Comparison of ENCODE assay signal across 11 cellular contexts in the genomic region with DNA sequence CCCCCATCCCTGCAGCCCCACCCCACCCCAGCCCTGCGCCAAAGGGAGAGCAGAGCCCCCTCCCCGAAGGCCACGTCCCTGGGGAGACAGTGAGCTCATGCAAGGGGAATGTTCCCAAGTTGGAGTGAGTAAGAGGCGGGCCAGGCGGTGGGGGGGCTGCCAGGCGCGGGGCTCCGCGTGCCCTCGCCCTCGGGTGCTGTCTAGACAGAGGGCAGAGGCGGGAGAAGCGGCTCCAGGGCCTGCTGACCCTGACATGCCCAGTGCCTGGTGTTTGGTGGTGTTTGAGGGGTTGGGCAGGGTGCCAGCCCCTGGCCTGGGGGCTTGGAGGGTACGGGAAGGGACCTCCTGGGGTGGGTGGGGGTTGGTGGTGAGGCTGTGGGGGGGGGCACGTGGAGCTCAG. TPM values are rescaled to one million over a fixed set of nuclear protein-coding genes. Genes with fewer than 3 reads are reported as not detected.
DNase-seq lines count a peak whose midpoint lies in the region; ATAC-seq, FAIRE-seq and TF ChIP-seq lines count a peak whose summit lies in the region.
"Had no signal": no experiment of that assay in that cellular context is flagged by ENCODE, and none has a peak within 500 bp of the region (broad histone marks: within the 10 kb centered on the region; RNA-seq: fewer than 3 reads in every experiment).

No MANE protein-coding gene starts in this region.

- peak overlapping the region; percentile 96 for H3K4me2 ChIP-seq in mammary epithelial cell (ENCODE audit: insufficient read depth, low read depth, low read length)

- H3K9ac ChIP-seq in mammary epithelial cell (ENCODE audit: insufficient read depth, low read length), result no peak overlapping the region

- DNase-seq in NCI-H2171 treated with DMSO at 0.1 percent for 48 hours (lab: John Stamatoyannopoulos, UW) (peak; percentile 14), NCI-H2171 (lab: John Stamatoyannopoulos, UW) (no peak), mammary epithelial cell (peak; percentile 83), lower leg skin (ENCODE audit: low spot score in 2 of 2) (peak in 1 of 2 donors; percentile 96), urothelium cell line (ENCODE audit: low spot score) (peak; percentile 79), AML-193 (lab: John Stamatoyannopoulos, UW) (no peak), NCI-H82 (lab: John Stamatoyannopoulos, UW) (no peak)
- no peak for DNase-seq in activated naive CD4-positive, alpha-beta T cell treated with anti-CD3 and anti-CD28 coated beads, Interleukin-2, amount 50 U/mL, for 72 hours (ENCODE audit: low spot score in 2 of 2)
- DNase-seq: GOT3, NCI-H2107 had no signal

- FAIRE-seq in urothelium cell line (lab: Jason Lieb, UNC), result peak; percentile 23

- no peak for ATAC-seq in activated naive CD4-positive, alpha-beta T cell treated with anti-CD3 and anti-CD28 coated beads, Interleukin-2, amount 50 U/mL, for 72 hours

- H3K9me3 Mint-ChIP-seq in activated naive CD4-positive, alpha-beta T cell treated with anti-CD3 and anti-CD28 coated beads, Interleukin-2, amount 50 U/mL, for 72 hours, result no peaks in the 10 kb centered on the region

- intact Hi-C loops in mammary epithelial cell (cut with micrococcal nuclease) (loop anchor here (1.0 kb wide), 1 partner anchor 12 kb away; no protein-coding TSS in a partner anchor), lower leg skin (cut with DNase I; ENCODE audit: low total_unique reads) (no loop called here)

- H3K4me1 ChIP-seq in mammary epithelial cell (ENCODE audit: insufficient read depth, low read length), result peaks cover 35% of the 10 kb centered on the region

- H3K9me3 ChIP-seq in mammary epithelial cell (replicated peaks; ENCODE audit: insufficient read depth, low read length), result no peaks in the 10 kb centered on the region

- in situ Hi-C loops in mammary epithelial cell (cut with MboI; ENCODE audit: low sequenced_read_pairs in 2 of 2), result no loop called here

- H4K20me1 ChIP-seq in mammary epithelial cell (ENCODE audit: insufficient read depth, low read length), result peaks cover 3% of the 10 kb centered on the region

- 0% methylated on average over 5 of the region's 15 CpGs for WGBS in mammary epithelial cell (ENCODE audit: low coverage, missing lambda C conversion rate)
- WGBS in lower leg skin, 2 donors, result 4 to 10% methylated on average over 10 to 14 of the region's 15 CpGs

- no peak for TF ChIP-seq POLR2A in lower leg skin (IDR thresholded peaks at IDR 0.05)

- dilution Hi-C loops in mammary epithelial cell (cut with HindIII; ENCODE audit: low sequenced_read_pairs), result no loop called here

- H3K36me3 Mint-ChIP-seq in activated naive CD4-positive, alpha-beta T cell treated with anti-CD3 and anti-CD28 coated beads, Interleukin-2, amount 50 U/mL, for 72 hours, result no peaks in the 10 kb centered on the region
- H3K36me3 Mint-ChIP-seq: activated naive CD8-positive, alpha-beta T cell had no signal

- CTCF ChIA-PET in mammary epithelial cell (lab: Charles Lee; ENCODE audit: low non-redundant PET), result no interaction called here

- no peaks in the 10 kb centered on the region for H3K36me3 ChIP-seq in mammary epithelial cell (ENCODE audit: insufficient read depth, low read length)

- no TSS peak for BruUV-seq in mammary epithelial cell (replicated peaks; lab: Mats Ljungman, UMichigan)

- peak overlapping the region; percentile 35 for H3K27ac ChIP-seq in mammary epithelial cell (ENCODE audit: insufficient read depth, low read depth, low read length)

- H3K4me3 ChIP-seq in mammary epithelial cell (replicated peaks in 1 of 3; ENCODE audit: insufficient read depth in 1 of 3, low read depth in 2 of 3, low read length in 3 of 3) (peak overlapping the region; percentile 77 to 87 (median 84)), lower leg skin (ENCODE audit: low read depth, poor library complexity, severe bottlenecking) (peak overlapping the region; percentile 44)

- no peak overlapping the region for H2AFZ ChIP-seq in mammary epithelial cell (ENCODE audit: low read depth, low read length)

- TF ChIP-seq CTCF in mammary epithelial cell (conservative IDR thresholded peaks at IDR 0.05 in 1 of 2, IDR thresholded peaks at IDR 0.05 in 1 of 2; ENCODE audit: extremely low read depth in 1 of 2, insufficient read depth in 1 of 2, low read depth in 1 of 2, low read length in 2 of 2), result no peak
- no peak for TF ChIP-seq CTCF in lower leg skin (IDR thresholded peaks at IDR 0.05)

- no peaks in the 10 kb centered on the region for H3K27me3 ChIP-seq in mammary epithelial cell (ENCODE audit: insufficient read depth, low read length)

- peaks cover 29% of the 10 kb centered on the region for H3K79me2 ChIP-seq in mammary epithelial cell (ENCODE audit: insufficient read depth, low read length)

- no peak overlapping the region for H3K27ac Mint-ChIP-seq in activated naive CD4-positive, alpha-beta T cell treated with anti-CD3 and anti-CD28 coated beads, Interleukin-2, amount 50 U/mL, for 72 hours
- H3K27ac Mint-ChIP-seq: activated naive CD8-positive, alpha-beta T cell had no signal

RNA-seq across cellular contexts. Expression of gene FSTL3, which starts 1.0 kb away (rescaled TPM):
- 100 to 1,000 TPM; 127 to 140 TPM for total RNA-seq in mammary epithelial cell
- 72.2 TPM for polyA plus RNA-seq in mammary epithelial cell
- polyA minus RNA-seq in mammary epithelial cell, result 41.3 TPM
- total RNA-seq in lower leg skin, result 10 to 100 TPM; 14.4 to 51.6 (median 43.5) TPM
- total RNA-seq in activated naive CD4-positive, alpha-beta T cell treated with anti-CD3 and anti-CD28 coated beads, Interleukin-2, amount 50 U/mL, for 72 hours, result 10 to 100 TPM in 1 of 2 donors, 1 to 10 TPM in 1; 4.1 to 10.1 TPM

RNA-seq across cellular contexts. Expression of gene RNF126, which starts 14.2 kb away (rescaled TPM):
- total RNA-seq in mammary epithelial cell, result 10 to 100 TPM; 79.2 to 83.9 TPM
- 54.4 TPM for polyA plus RNA-seq in mammary epithelial cell
- polyA minus RNA-seq in mammary epithelial cell, result 5.1 TPM
- 100 to 1,000 TPM in 3 of 4 donors, 10 to 100 TPM in 1; 96.6 to 156 (median 126) TPM for total RNA-seq in lower leg skin
- 10 to 100 TPM; 69.6 to 98.7 TPM for total RNA-seq in activated naive CD4-positive, alpha-beta T cell treated with anti-CD3 and anti-CD28 coated beads, Interleukin-2, amount 50 U/mL, for 72 hours

RNA-seq across cellular contexts. Expression of gene PRSS57, which starts 18.1 kb away (rescaled TPM):
- total RNA-seq in mammary epithelial cell, result not detected
- polyA plus RNA-seq in mammary epithelial cell, result not detected
- not detected for polyA minus RNA-seq in mammary epithelial cell
- under 1 TPM in 1 of 4 donors, not detected in 3; 0.32 TPM for total RNA-seq in lower leg skin
- total RNA-seq in activated naive CD4-positive, alpha-beta T cell treated with anti-CD3 and anti-CD28 coated beads, Interleukin-2, amount 50 U/mL, for 72 hours, result not detected

RNA-seq across cellular contexts. Expression of gene PALM, which starts 31.5 kb away (rescaled TPM):
- 1 to 10 TPM in 1 of 2 donors, under 1 TPM in 1; 0.33 to 1.0 TPM for total RNA-seq in mammary epithelial cell
- not detected for polyA plus RNA-seq in mammary epithelial cell
- polyA minus RNA-seq in mammary epithelial cell, result not detected
- 10 to 100 TPM; 25.1 to 92.3 (median 41.9) TPM for total RNA-seq in lower leg skin
- under 1 TPM in 1 of 2 donors, not detected in 1; 0.66 TPM for total RNA-seq in activated naive CD4-positive, alpha-beta T cell treated with anti-CD3 and anti-CD28 coated beads, Interleukin-2, amount 50 U/mL, for 72 hours

RNA-seq across cellular contexts. Expression of gene FGF22, which starts 37.5 kb away (rescaled TPM):
- total RNA-seq in mammary epithelial cell, result not detected
- polyA plus RNA-seq in mammary epithelial cell, result not detected
- not detected for polyA minus RNA-seq in mammary epithelial cell
- total RNA-seq in lower leg skin, result 10 to 100 TPM; 16.1 to 41.8 (median 25.6) TPM
- total RNA-seq in activated naive CD4-positive, alpha-beta T cell treated with anti-CD3 and anti-CD28 coated beads, Interleukin-2, amount 50 U/mL, for 72 hours, result not detected

Comparison
In these comparisons a context has a peak if more than half of its experiments do, and no peak if none do; other contexts are left out.
1. DNase-seq: peak in NCI-H2171 treated with DMSO at 0.1 percent for 48 hours (single experiment), mammary epithelial cell (single experiment) and urothelium cell line (single experiment); none in NCI-H2171 (single experiment), AML-193 (0 of 2), NCI-H82 (single experiment) and activated naive CD4-positive, alpha-beta T cell treated with anti-CD3 and anti-CD28 coated beads, Interleukin-2, amount 50 U/mL, for 72 hours (0 of 2).